Comparison of ENCODE assay signal across 8 cellular contexts in genomic region chr9:4297795-4298254, GRCh38. TPM values are rescaled to one million over a fixed set of nuclear protein-coding genes. Genes with fewer than 3 reads are reported as not detected.
DNase-seq lines count a peak whose midpoint lies in the region; ATAC-seq and TF ChIP-seq lines count a peak whose summit lies in the region.

No MANE protein-coding gene starts in this region.

- no peaks in the 10 kb centered on the region for H4K20me1 ChIP-seq in DND-41 (ENCODE audit: insufficient read depth, low read length)

- H2AFZ ChIP-seq in DND-41 (ENCODE audit: low read depth, low read length), result peak overlapping the region; percentile 94

- H3K27ac ChIP-seq in DND-41 (ENCODE audit: low read length) (no peak overlapping the region; the same call in 1 of the 2 replicates), duodenal mucosa (ENCODE audit: low read depth, low read length) (peak overlapping the region; percentile 81)

- H3K36me3 ChIP-seq in DND-41 (ENCODE audit: insufficient read depth, low read length) (no peaks in the 10 kb centered on the region), MG63 (no peaks in the 10 kb centered on the region), duodenal mucosa (ENCODE audit: control insufficient read depth in 1 of 2, insufficient read depth in 2 of 2, low read length in 2 of 2) (no peaks in the 10 kb centered on the region)

- H3K9ac ChIP-seq in DND-41 (ENCODE audit: low read depth, low read length) (peak overlapping the region; percentile 59), duodenal mucosa (ENCODE audit: low read depth in 1 of 2, low read length in 2 of 2) (peak overlapping the region; percentile 55 to 60)

- TF ChIP-seq CTCF in DND-41 (IDR thresholded peaks at IDR 0.05; ENCODE audit: borderline replicate concordance, extremely low read depth, low read length, poor library complexity, severe bottlenecking) (no peak), lower leg skin (IDR thresholded peaks at IDR 0.05) (no peak)

- H3K4me1 ChIP-seq in DND-41 (ENCODE audit: insufficient read depth, low read length) (peaks cover 16% of the 10 kb centered on the region), duodenal mucosa (ENCODE audit: control insufficient read depth in 1 of 2, insufficient read depth in 2 of 2, low read length in 2 of 2) (peaks cover 6 to 14% of the 10 kb centered on the region in 2 donors)

- H3K79me2 ChIP-seq in DND-41 (ENCODE audit: insufficient read depth, low read length), result no peaks in the 10 kb centered on the region

- TF ChIP-seq POLR2A in lower leg skin (IDR thresholded peaks at IDR 0.05), result no peak

- peak overlapping the region; percentile 20 to 63; a peak in 3 of 4 replicates for H3K4me3 ChIP-seq in DND-41 (ENCODE audit: low read depth in 1 of 2, low read length in 2 of 2)
- peak overlapping the region; percentile 54 for H3K4me3 ChIP-seq in MG63
- peak overlapping the region; percentile 85 to 87 for H3K4me3 ChIP-seq in duodenal mucosa (ENCODE audit: low read depth in 1 of 2, low read length in 2 of 2)
- H3K4me3 ChIP-seq in lower leg skin (ENCODE audit: low read depth, poor library complexity, severe bottlenecking), result peak overlapping the region; percentile 59

- WGBS in lower leg skin, 2 donors, result 0 to 1% methylated on average over 33 to 46 of the region's 58 CpGs

- H3K27me3 ChIP-seq in DND-41 (ENCODE audit: insufficient read depth, low read length, poor library complexity) (peaks cover 24% of the 10 kb centered on the region), MG63 (no peaks in the 10 kb centered on the region), duodenal mucosa (ENCODE audit: control insufficient read depth in 1 of 2, insufficient read depth in 2 of 2, low read length in 2 of 2) (peaks cover 0 to 6% of the 10 kb centered on the region in 2 donors)

- intact Hi-C loops in lower leg skin (cut with DNase I; ENCODE audit: low total_unique reads), result no loop called here

- peak overlapping the region; percentile 89 for H3K4me2 ChIP-seq in DND-41 (ENCODE audit: insufficient read depth, low read length)

- DNase-seq in DND-41 (peak; percentile 67), MG63 (peak; percentile 59), lower leg skin (ENCODE audit: low spot score in 2 of 2) (peak; percentile 50 to 95), NCI-H2107 treated with DMSO at 0.1 percent for 48 hours (lab: John Stamatoyannopoulos, UW; ENCODE audit: unreplicated experiment) (no peak)
- peak; percentile 43 for DNase-seq in activated CD4-positive, alpha-beta T cell treated with anti-CD3 and anti-CD28 coated beads, Interleukin-2, amount 50 U/mL, for 1 hour
- DNase-seq in stimulated activated CD4-positive, alpha-beta T cell treated with anti-CD3 and anti-CD28 coated beads, TNF-alpha, amount 100 ng/mL, for 48 hours (ENCODE audit: low read depth in 3 of 3), result peak in 2 of 3 donors; percentile 22 to 33

- no peaks in the 10 kb centered on the region for H3K9me3 ChIP-seq in DND-41 (ENCODE audit: insufficient read depth, low read length, severe bottlenecking)
- no peaks in the 10 kb centered on the region for H3K9me3 ChIP-seq in MG63
- H3K9me3 ChIP-seq in duodenal mucosa (ENCODE audit: control insufficient read depth in 1 of 2, low read length in 2 of 2), result no peaks in the 10 kb centered on the region

- ATAC-seq in DND-41 (ENCODE audit: insufficient read depth, low read depth) (peak; percentile 87), GM21526 (IDR thresholded peaks at IDR 0.05; ENCODE audit: low FRiP score, unreplicated experiment) (peak; percentile 42)

RNA-seq across cellular contexts. Expression of gene GLIS3, which starts 2.0 kb away (rescaled TPM):
- total RNA-seq in MG63 (2014; rRNA removed; shearing (Covaris generic); ENCODE audit: low replicate concordance), result 0.30 and 3.1 TPM in 2 replicates
- total RNA-seq in lower leg skin, result 1 to 10 TPM; 1.8 to 3.1 (median 2.6) TPM
